Comparison of ENCODE assay signal across 28 cellular contexts in the genomic region with DNA sequence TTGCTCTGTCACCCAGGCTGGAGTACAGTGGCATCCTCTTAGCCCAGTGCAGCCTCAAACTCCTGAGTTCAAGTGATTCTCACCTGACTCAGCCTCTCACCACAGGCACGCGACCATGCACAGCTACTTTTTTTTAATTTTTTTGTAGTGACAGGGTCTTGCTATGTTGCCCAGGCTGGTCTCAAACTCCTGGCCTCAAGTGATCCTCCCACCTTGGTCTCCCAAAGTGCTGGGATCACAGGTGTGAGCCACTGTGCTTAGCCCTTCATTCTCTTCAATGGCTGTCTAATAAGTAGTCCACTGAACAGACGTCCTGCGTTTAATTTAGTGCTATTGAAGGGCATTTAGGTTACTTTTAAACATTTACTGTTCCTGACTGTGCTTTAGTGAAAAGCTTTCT.
"Had no signal": no experiment of that assay in that cellular context is flagged by ENCODE, and none has a peak within 500 bp of the region (broad histone marks: within the 10 kb centered on the region; RNA-seq: fewer than 3 reads in every experiment).

No MANE protein-coding gene starts in this region.

- H3K27me3 Mint-ChIP-seq: progenitor cell of endocrine pancreas; stimulated activated memory B cell treated with anti-CD40 and anti-IgM and Interleukin-4, amounts not matched to agents 10 μg/mL and 1 μg/mL and 100 μg/mL, for 72 hours; stimulated activated naive CD8-positive, alpha-beta T cell treated with anti-CD3 and anti-CD28 coated beads, Interleukin-15, amount 100 ng/mL, for 72 hours had no signal

- H3K36me3 ChIP-seq: neural progenitor cell, ovary, right lobe of liver had no signal

- DNase-seq: natural killer cell; occipital lobe; ovary; posterior cingulate gyrus; psoas muscle; right cardiac atrium; right lobe of liver; sigmoid colon; small intestine; stimulated activated CD4-positive, alpha-beta T cell treated with anti-CD3 and anti-CD28 coated beads, Interleukin-15, amount 100 ng/mL, for 24 hours; stimulated activated CD4-positive, alpha-beta T cell treated with anti-CD3 and anti-CD28 coated beads, Interleukin-4, amount 100 ng/mL, for 1 hour; stimulated activated CD4-positive, alpha-beta T cell treated with anti-CD3 and anti-CD28 coated beads, Interleukin-4, amount 100 ng/mL, for 4 hours; stimulated activated CD8-positive, alpha-beta memory T cell treated with anti-CD3 and anti-CD28 coated beads, Interleukin-4, amount 100 ng/mL, for 48 hours; stimulated activated naive CD4-positive, alpha-beta T cell; stimulated activated naive CD8-positive, alpha-beta T cell treated with anti-CD3 and anti-CD28 coated beads, Interleukin-15, amount 100 ng/mL, for 72 hours; stimulated activated naive CD8-positive, alpha-beta T cell treated with anti-CD3 and anti-CD28 coated beads, Interleukin-15, Interleukin-2, amounts not matched to agents 100 U/mL and 50 U/mL, for 24 hours; substantia nigra; testis; trophoblast cell; upper lobe of left lung had no signal

- H3K27me3 ChIP-seq: neural progenitor cell, ovary, right lobe of liver, sigmoid colon, suprapubic skin, testis, tibial nerve, upper lobe of left lung, vagina had no signal

- H3K27ac Mint-ChIP-seq: natural killer cell; nephron; neural progenitor cell; progenitor cell of endocrine pancreas; stimulated activated memory B cell treated with anti-CD40 and anti-IgM and Interleukin-4, amounts not matched to agents 10 μg/mL and 1 μg/mL and 100 μg/mL, for 72 hours; stimulated activated naive CD8-positive, alpha-beta T cell treated with anti-CD3 and anti-CD28 coated beads, Interleukin-15, amount 100 ng/mL, for 72 hours had no signal

- ATAC-seq: natural killer cell; psoas muscle; right cardiac atrium; right lobe of liver; stimulated activated memory B cell treated with anti-CD40 and anti-IgM and Interleukin-4, amounts not matched to agents 10 μg/mL and 1 μg/mL and 100 μg/mL, for 72 hours; stimulated activated naive CD8-positive, alpha-beta T cell treated with anti-CD3 and anti-CD28 coated beads, Interleukin-15, amount 100 ng/mL, for 72 hours; stimulated activated naive CD8-positive, alpha-beta T cell treated with anti-CD3 and anti-CD28 coated beads, Interleukin-15, Interleukin-2, amounts not matched to agents 100 U/mL and 50 U/mL, for 24 hours had no signal

- H3K9me3 ChIP-seq: ovary, psoas muscle, right lobe of liver, sigmoid colon, suprapubic skin, testis, tibial nerve, upper lobe of left lung, vagina had no signal

- H3K27ac ChIP-seq: neural progenitor cell, ovary, parathyroid adenoma, psoas muscle, right lobe of liver, sigmoid colon, suprapubic skin, testis, tibial nerve, upper lobe of left lung, vagina had no signal

- H3K9me3 Mint-ChIP-seq: natural killer cell; nephron; neural progenitor cell; stimulated activated memory B cell treated with anti-CD40 and anti-IgM and Interleukin-4, amounts not matched to agents 10 μg/mL and 1 μg/mL and 100 μg/mL, for 72 hours; stimulated activated naive CD8-positive, alpha-beta T cell treated with anti-CD3 and anti-CD28 coated beads, Interleukin-15, amount 100 ng/mL, for 72 hours had no signal

- H3K9ac ChIP-seq: neural progenitor cell, parathyroid adenoma had no signal

- H3K79me2 ChIP-seq: parathyroid adenoma had no signal

- H3K4me2 ChIP-seq: neural progenitor cell had no signal

- H3K4me3 Mint-ChIP-seq: natural killer cell; nephron; neural progenitor cell; stimulated activated memory B cell treated with anti-CD40 and anti-IgM and Interleukin-4, amounts not matched to agents 10 μg/mL and 1 μg/mL and 100 μg/mL, for 72 hours; stimulated activated naive CD8-positive, alpha-beta T cell treated with anti-CD3 and anti-CD28 coated beads, Interleukin-15, amount 100 ng/mL, for 72 hours had no signal

- H3K4me1 ChIP-seq: psoas muscle, sigmoid colon, vagina had no signal

- H3K36me3 Mint-ChIP-seq: natural killer cell had no signal

- H3K4me3 ChIP-seq: neural progenitor cell, ovary, psoas muscle, right lobe of liver, sigmoid colon, suprapubic skin, testis, tibial nerve, upper lobe of left lung, vagina had no signal
